In genomic region chr5:138948391-138949222, GRCh38 we compare ENCODE assay signal across 17 cellular contexts.
DNase-seq lines count a peak whose midpoint lies in the region.
"Had no signal": no experiment of that assay in that cellular context is flagged by ENCODE, and none has a peak within 500 bp of the region (broad histone marks: within the 10 kb centered on the region; RNA-seq: fewer than 3 reads in every experiment).

No MANE protein-coding gene starts in this region.

- no peaks in the 10 kb centered on the region for H3K27me3 ChIP-seq in layer of hippocampus (ENCODE audit: control insufficient read depth, insufficient read depth, low read length)
- H3K27me3 ChIP-seq: transverse colon had no signal

- H3K27ac ChIP-seq in angular gyrus (ENCODE audit: low read depth, low read length) (peak overlapping the region; percentile 54), layer of hippocampus (ENCODE audit: low read depth, low read length) (peak overlapping the region; percentile 6), temporal lobe (ENCODE audit: low read depth, low read length) (peak overlapping the region; percentile 50)
- H3K27ac ChIP-seq: transverse colon had no signal

- DNase-seq in NCI-H2171 treated with DMSO at 0.1 percent for 48 hours (lab: John Stamatoyannopoulos, UW) (peak; percentile 53), NCI-H2171 (lab: John Stamatoyannopoulos, UW) (no peak), SW480 (ENCODE audit: low spot score) (no peak), activated T-cell treated with anti-CD3 and anti-CD28 coated beads for 4 hours (no peak), SKM-1 treated with dmso at 0.1 percent for 144 hours (lab: John Stamatoyannopoulos, UW; ENCODE audit: unreplicated experiment) (no peak)
- DNase-seq: activated B cell treated with CpG ODN at 0.5 μM for 24 hours; CD4-positive, CD25-positive, alpha-beta regulatory T cell; cerebellar nuclear complex; DND-41; foreskin fibroblast; KG1; NCI-H1092 treated with DMSO at 0.1 percent for 48 hours; RPMI8226; transverse colon had no signal
